In genomic region chr3:190017575-190018288, GRCh38 we compare ENCODE assay signal across 8 cellular contexts.
DNase-seq lines count a peak whose midpoint lies in the region; ATAC-seq lines count a peak whose summit lies in the region.

No MANE protein-coding gene starts in this region.

- ATAC-seq in HG02610 (IDR thresholded peaks at IDR 0.05; ENCODE audit: unreplicated experiment) (no peak), GM19463 (IDR thresholded peaks at IDR 0.05; ENCODE audit: unreplicated experiment) (no peak)
- ATAC-seq in stimulated activated naive CD8-positive, alpha-beta T cell treated with anti-CD3 and anti-CD28 coated beads, Interleukin-15, Interleukin-2, amounts not matched to agents 100 U/mL and 50 U/mL, for 24 hours = no peak

- DNase-seq in Daoy (ENCODE audit: low read depth) (peak; percentile 52), LoVo (ENCODE audit: low spot score) (peak; percentile 31), T47D (ENCODE audit: low read depth in 1 of 2, low spot score in 1 of 2) (peak; percentile 38 to 80), myocyte (ENCODE audit: low read depth) (peak; percentile 71), KBM-7 (no peak)
- no peak for DNase-seq in stimulated activated naive CD8-positive, alpha-beta T cell treated with anti-CD3 and anti-CD28 coated beads, Interleukin-15, Interleukin-2, amounts not matched to agents 100 U/mL and 50 U/mL, for 24 hours

- in situ Hi-C loops in T47D (cut with HindIII; ENCODE audit: low pct_unique_long_range_greater_than_20kb, low sequenced_read_pairs) (no loop called here), KBM-7 (cut with MboI; ENCODE audit: low pct_unique_long_range_greater_than_20kb, low sequenced_read_pairs) (no loop called here)

Comparison
In these comparisons a context has a peak if more than half of its experiments do, and no peak if none do; other contexts are left out.
1. DNase-seq: peak in Daoy (single experiment), LoVo (single experiment), T47D (2 of 2) and myocyte (single experiment); none in stimulated activated naive CD8-positive, alpha-beta T cell treated with anti-CD3 and anti-CD28 coated beads, Interleukin-15, Interleukin-2, amounts not matched to agents 100 U/mL and 50 U/mL, for 24 hours (single experiment) and KBM-7 (single experiment).